12 cellular contexts compared by ENCODE assay signal in genomic region chr19:3373971-3374368, GRCh38. TPM values are rescaled to one million over a fixed set of nuclear protein-coding genes. Genes with fewer than 3 reads are reported as not detected.
DNase-seq lines count a peak whose midpoint lies in the region; ATAC-seq and TF ChIP-seq lines count a peak whose summit lies in the region.
"Had no signal": no experiment of that assay in that cellular context is flagged by ENCODE, and none has a peak within 500 bp of the region (broad histone marks: within the 10 kb centered on the region; RNA-seq: fewer than 3 reads in every experiment).

No MANE protein-coding gene starts in this region.

- H3K4me1 ChIP-seq in HEK293 (ENCODE audit: control insufficient read depth, insufficient read depth, low read length), result no peaks in the 10 kb centered on the region
- H3K4me1 ChIP-seq in mucosa of stomach (ENCODE audit: control insufficient read depth, insufficient read depth, low read length), result peaks cover 44% of the 10 kb centered on the region
- peaks cover 75% of the 10 kb centered on the region for H3K4me1 ChIP-seq in suprapubic skin

- no peak for ATAC-seq in natural killer cell

- H3K27me3 ChIP-seq in mucosa of stomach (ENCODE audit: control insufficient read depth, insufficient read depth, low read length), result no peaks in the 10 kb centered on the region
- H3K27me3 ChIP-seq in suprapubic skin, result no peaks in the 10 kb centered on the region

- intact Hi-C loops in natural killer cell (cut with micrococcal nuclease), result no loop called here

- no peaks in the 10 kb centered on the region for H3K9me3 ChIP-seq in HEK293 (ENCODE audit: control insufficient read depth, insufficient read depth, low read depth, low read length)
- no peaks in the 10 kb centered on the region for H3K9me3 ChIP-seq in mucosa of stomach (ENCODE audit: control insufficient read depth, low read length)
- H3K9me3 ChIP-seq in suprapubic skin, result no peaks in the 10 kb centered on the region

- CTCF ChIA-PET in HEK293 (lab: Yijun Ruan, JAX) (interaction anchor here (0.6 to 0.8 kb wide), 2 partner anchors 56 to 111 kb away, joined by 3 to 4 read pairs; no protein-coding TSS in a partner anchor), GM10248 (lab: Yijun Ruan, JAX) (interaction anchor here (1.4 to 4.5 kb wide), 3 partner anchors 20 to 99 kb away, joined by 4 to 17 read pairs (median 4); no protein-coding TSS in a partner anchor)

- DNase-seq in chondrocyte (ENCODE audit: low spot score) (no peak), suprapubic skin (ENCODE audit: low spot score in 2 of 2) (no peak), natural killer cell (no peak), GM10248 (ENCODE audit: extremely low spot score) (no peak), putamen (ENCODE audit: low spot score) (no peak), mesothelial cell of epicardium (ENCODE audit: low spot score in 2 of 2, unreplicated experiment in 2 of 2) (no peak)
- DNase-seq: endodermal cell; NCI-H1092 treated with DMSO at 0.1 percent for 48 hours; NCI-H69; stimulated activated CD4-positive, alpha-beta T cell treated with anti-CD3 and anti-CD28 coated beads, Interleukin-2, amount 100 ng/mL, for 48 hours had no signal

- H3K36me3 ChIP-seq in HEK293 (ENCODE audit: control insufficient read depth in 2 of 2, insufficient read depth in 1 of 2, low read length in 2 of 2) (peaks cover 0 to 3% of the 10 kb centered on the region in 2 experiments; a peak in 2 of 3 replicates), mucosa of stomach (ENCODE audit: control insufficient read depth, insufficient read depth, low read length) (no peaks in the 10 kb centered on the region), suprapubic skin (no peaks in the 10 kb centered on the region)

- H3K9me3 Mint-ChIP-seq in chondrocyte (ENCODE audit: low read depth) (no peaks in the 10 kb centered on the region), natural killer cell (no peaks in the 10 kb centered on the region), mesothelial cell of epicardium (no peaks in the 10 kb centered on the region)
- H3K9me3 Mint-ChIP-seq: endodermal cell had no signal

- H3K4me3 Mint-ChIP-seq in chondrocyte (ENCODE audit: unreplicated experiment), result no peak overlapping the region
- H3K4me3 Mint-ChIP-seq in natural killer cell, result no peak overlapping the region
- H3K4me3 Mint-ChIP-seq in mesothelial cell of epicardium, result no peak overlapping the region
- H3K4me3 Mint-ChIP-seq: endodermal cell had no signal

- H3K36me3 Mint-ChIP-seq in chondrocyte (ENCODE audit: low read depth) (peaks cover 4% of the 10 kb centered on the region), natural killer cell (no peaks in the 10 kb centered on the region), mesothelial cell of epicardium (no peaks in the 10 kb centered on the region)

- H3K4me1 Mint-ChIP-seq in chondrocyte (ENCODE audit: low read depth) (peaks cover 54% of the 10 kb centered on the region), natural killer cell (peaks cover 5 to 31% of the 10 kb centered on the region in 2 donors), mesothelial cell of epicardium (peaks cover 26% of the 10 kb centered on the region)
- H3K4me1 Mint-ChIP-seq: endodermal cell had no signal

- no peak overlapping the region for H3K4me3 ChIP-seq in HEK293 (ENCODE audit: low read depth, low read length)
- no peak overlapping the region for H3K4me3 ChIP-seq in mucosa of stomach (ENCODE audit: low read length)
- H3K4me3 ChIP-seq in suprapubic skin, result no peak overlapping the region

- no peak overlapping the region for H3K27ac ChIP-seq in HEK293 (ENCODE audit: extremely low read depth, low read depth, low read length)
- H3K27ac ChIP-seq in suprapubic skin, result peak overlapping the region; percentile 87

- POLR2A ChIA-PET in HEK293 (lab: Yijun Ruan, JAX), result interaction anchor here (1.7 kb wide), 1 partner anchor 8 kb away, joined by 4 read pairs; no protein-coding TSS in a partner anchor
- POLR2A ChIA-PET in GM10248 (lab: Yijun Ruan, JAX), result no interaction called here

- WGBS in suprapubic skin, result 76% methylated on average over 6 of the region's 6 CpGs

- TF ChIP-seq EP300 in suprapubic skin (IDR thresholded peaks at IDR 0.05), result no peak

- H3K9ac ChIP-seq in mucosa of stomach (ENCODE audit: low read length), result peak overlapping the region; percentile 15

- H3K27ac Mint-ChIP-seq in chondrocyte (ENCODE audit: unreplicated experiment) (peak overlapping the region; percentile 63), natural killer cell (no peak overlapping the region), mesothelial cell of epicardium (no peak overlapping the region)
- H3K27ac Mint-ChIP-seq: endodermal cell had no signal

- TF ChIP-seq POLR2A in suprapubic skin (IDR thresholded peaks at IDR 0.05), result no peak

- TF ChIP-seq CTCF in HEK293 (tag by site-specific recombination; IDR thresholded peaks at IDR 0.05) (no peak), chondrocyte (IDR thresholded peaks at IDR 0.05) (no peak), suprapubic skin (IDR thresholded peaks at IDR 0.05) (no peak), natural killer cell (IDR thresholded peaks at IDR 0.05) (no peak), GM10248 (IDR thresholded peaks at IDR 0.05; ENCODE audit: control extremely low read depth, extremely low read depth, low read depth, missing control alignments) (no peak), mesothelial cell of epicardium (IDR thresholded peaks at IDR 0.05; ENCODE audit: unreplicated experiment) (no peak)

- H3K27me3 Mint-ChIP-seq in chondrocyte (ENCODE audit: low read depth) (no peaks in the 10 kb centered on the region), natural killer cell (ENCODE audit: low read depth in 2 of 2) (peaks cover 0 to 10% of the 10 kb centered on the region in 2 donors), mesothelial cell of epicardium (ENCODE audit: low read depth) (peaks cover 61% of the 10 kb centered on the region)

TF ChIP-seq in HEK293, 187 proteins besides CTCF, POLR2A, EP300 and RAD21:
- TF ChIP-seq ZNF214 (tag by site-specific recombination; IDR thresholded peaks at IDR 0.05; ENCODE audit: borderline replicate concordance), result no peak
- no peak for TF ChIP-seq ZNF518A (tag by site-specific recombination; conservative IDR thresholded peaks at IDR 0.05; ENCODE audit: low read depth)
- no peak for TF ChIP-seq ZNF341 (tag by site-specific recombination; IDR thresholded peaks at IDR 0.05; ENCODE audit: low read depth)
- TF ChIP-seq ZNF362 (tag by site-specific recombination; IDR thresholded peaks at IDR 0.05), result no peak
- 0 out of 2 replicates have a peak, but pooled peaks have one; percentile 29 for TF ChIP-seq IKZF3 (tag by site-specific recombination; IDR thresholded peaks at IDR 0.05)

RNA-seq across cellular contexts. Expression of gene NFIC, which starts 7.6 kb away (rescaled TPM):
- total RNA-seq in chondrocyte (81.5 to 85.5 TPM (median 83.4 TPM) in 3 replicates), suprapubic skin (100 to 1,000 TPM; 135 to 234 (median 194) TPM), natural killer cell (10 to 100 TPM; 18.5 to 22.2 (median 20.6) TPM), mesothelial cell of epicardium (28.6 to 32.9 TPM (median 32.2 TPM) in 3 replicates)
